Comparison of ENCODE assay signal across 9 cellular contexts in genomic region chr1:161139765-161140164, GRCh38. TPM values are rescaled to one million over a fixed set of nuclear protein-coding genes. Genes with fewer than 3 reads are reported as not detected.
A peak's percentile ranks its signal among the peaks of the same experiment; 100 is the strongest.
DNase-seq lines count a peak whose midpoint lies in the region; ATAC-seq, FAIRE-seq and TF ChIP-seq lines count a peak whose summit lies in the region.
"Had no signal": no experiment of that assay in that cellular context is flagged by ENCODE, and none has a peak within 500 bp of the region (broad histone marks: within the 10 kb centered on the region; RNA-seq: fewer than 3 reads in every experiment).

No MANE protein-coding gene starts in this region.

- no peak overlapping the region for H3K4me2 ChIP-seq in HCT116 (ENCODE audit: low read length)

- H3K9me3 Mint-ChIP-seq in Caco-2 (ENCODE audit: unreplicated experiment): no peaks in the 10 kb centered on the region

- no peaks in the 10 kb centered on the region for H3K27me3 Mint-ChIP-seq in Caco-2 (ENCODE audit: insufficient read depth, unreplicated experiment)

- RAD21 ChIA-PET in HCT116 (lab: Charles Lee; ENCODE audit: low non-redundant PET in 1 of 2, low total read pairs in 2 of 2, uncharacterized antibody in 2 of 2, unreplicated experiment in 2 of 2): interaction anchor here in 1 of 2 experiments (0.5 kb wide), 1 partner anchor 107 kb away, joined by 5 read pairs; no protein-coding TSS in a partner anchor

- H3K9me3 ChIP-seq in Caco-2 (no peaks in the 10 kb centered on the region), HCT116 (ENCODE audit: control insufficient read depth in 1 of 2, insufficient read depth in 1 of 2, low read depth in 1 of 2, low read length in 2 of 2) (no peaks in the 10 kb centered on the region)
- H3K9me3 ChIP-seq: SJSA1 had no signal

- H3K4me3 Mint-ChIP-seq in Caco-2 (ENCODE audit: unreplicated experiment): no peak overlapping the region

- H3K9ac ChIP-seq in HCT116 (ENCODE audit: low read length): no peak overlapping the region

- H2AFZ ChIP-seq in HCT116 (ENCODE audit: low read depth, low read length, poor library complexity, severe bottlenecking): no peak overlapping the region

- H3K27me3 ChIP-seq in Caco-2 (replicated peaks; ENCODE audit: control insufficient read depth, insufficient read depth, low read length): no peaks in the 10 kb centered on the region
- no peaks in the 10 kb centered on the region for H3K27me3 ChIP-seq in HCT116 (ENCODE audit: insufficient read depth, low read length)
- H3K27me3 ChIP-seq: SJSA1 had no signal

- no peak overlapping the region for H3K27ac ChIP-seq in HCT116 (ENCODE audit: low read depth, low read length)
- H3K27ac ChIP-seq: SJSA1 had no signal

- CTCF ChIA-PET in Caco-2 (lab: Charles Lee) (interaction anchor here (0.6 kb wide), 1 partner anchor 146 kb away, joined by 8 read pairs; no protein-coding TSS in a partner anchor), HCT116 (lab: Charles Lee) (interaction anchor here (0.6 to 0.9 kb wide), 2 partner anchors 35 to 68 kb away, joined by 3 read pairs; no protein-coding TSS in a partner anchor)

- H3K36me3 ChIP-seq in Caco-2 (ENCODE audit: control insufficient read depth, insufficient read depth, low read length) (no peaks in the 10 kb centered on the region), HCT116 (ENCODE audit: control insufficient read depth in 1 of 2, insufficient read depth in 2 of 2, low read length in 2 of 2) (no peaks in the 10 kb centered on the region)

- POLR2A ChIA-PET in Caco-2 (lab: Charles Lee): no interaction called here
- POLR2A ChIA-PET in HCT116 (lab: Charles Lee): no interaction called here

- peak in 1 of 2 experiments; percentile 71 for DNase-seq in Caco-2
- no peak for DNase-seq in HCT116 (ENCODE audit: low read depth, low spot score)
- peak; percentile 40 for DNase-seq in RPMI7951 (ENCODE audit: low read depth)
- DNase-seq in dedifferentiated amniotic fluid mesenchymal stem cell (ENCODE audit: extremely low spot score): peak; percentile 43
- peak; percentile 27 for DNase-seq in midbrain (lab: John Stamatoyannopoulos, UW)
- no peak for DNase-seq in HTR-8/SVneo (ENCODE audit: insufficient read length, low spot score)
- DNase-seq: left cardiac atrium had no signal

- H3K4me1 ChIP-seq in Caco-2 (no peaks in the 10 kb centered on the region), HCT116 (ENCODE audit: control insufficient read depth in 1 of 2, insufficient read depth in 2 of 2, low read length in 2 of 2) (no peaks in the 10 kb centered on the region)
- H3K4me1 ChIP-seq: SJSA1 had no signal

- H3K27ac Mint-ChIP-seq in Caco-2 (ENCODE audit: unreplicated experiment): no peak overlapping the region

- FAIRE-seq in HTR-8/SVneo (lab: Jason Lieb, UNC): no peak

- H3K9me2 ChIP-seq in HCT116 (ENCODE audit: insufficient read depth): no peaks in the 10 kb centered on the region

- ATAC-seq in HCT116 (peak; percentile 76), HG03460 (IDR thresholded peaks at IDR 0.05; ENCODE audit: unreplicated experiment) (no peak)

- TF ChIP-seq RAD21 in HCT116 (IDR thresholded peaks at IDR 0.05; ENCODE audit: low read depth): peak; percentile 82

- TF ChIP-seq CTCF in Caco-2 (IDR thresholded peaks at IDR 0.05; ENCODE audit: insufficient read depth in 1 of 2, low read depth in 1 of 2, low read length in 1 of 2, severe bottlenecking in 1 of 2, unreplicated experiment in 1 of 2): peak; percentile 52 to 54
- TF ChIP-seq CTCF in HCT116 (IDR thresholded peaks at IDR 0.05 in 2 of 3, conservative IDR thresholded peaks at IDR 0.05 in 1 of 3; ENCODE audit: borderline replicate concordance in 1 of 3, insufficient read depth in 1 of 3, low read depth in 2 of 3, low read length in 2 of 3): peak; percentile 52 to 81 (median 52)

- no peaks in the 10 kb centered on the region for H3K36me3 Mint-ChIP-seq in Caco-2 (ENCODE audit: insufficient read depth, unreplicated experiment)

- intact Hi-C loops in Caco-2 (cut with micrococcal nuclease; ENCODE audit: unreplicated experiment): loop anchor here (1.0 kb wide), 3 partner anchors 41 to 142 kb away; partner anchors contain the start of gene KLHDC9
- intact Hi-C loops in HCT116 (cut with micrococcal nuclease): loop anchor here (1.0 to 10.0 kb wide), 4 partner anchors 142 to 462 kb away; no protein-coding TSS in a partner anchor

- no peak for TF ChIP-seq POLR2A in HCT116 (IDR thresholded peaks at IDR 0.05; ENCODE audit: borderline replicate concordance, extremely low read depth, insufficient read depth, insufficient read length)

- no peaks in the 10 kb centered on the region; the same call in 1 of the 2 replicates for H3K79me2 ChIP-seq in HCT116 (ENCODE audit: insufficient read depth, low read length)

- no TSS peak for BruUV-seq in Caco-2 (replicated peaks; lab: Mats Ljungman, UMichigan)
- BruUV-seq in HCT116 (replicated peaks; lab: Mats Ljungman, UMichigan): no TSS peak

- H4K20me1 ChIP-seq in HCT116 (ENCODE audit: insufficient read depth): no peaks in the 10 kb centered on the region

- H3K4me3 ChIP-seq in Caco-2 (ENCODE audit: low read depth, low read length): no peak overlapping the region
- no peak overlapping the region for H3K4me3 ChIP-seq in HCT116 (replicated peaks in 1 of 2; ENCODE audit: low read depth in 1 of 2, low read length in 2 of 2)
- H3K4me3 ChIP-seq: SJSA1 had no signal

- H3K4me1 Mint-ChIP-seq in Caco-2 (ENCODE audit: low read depth, unreplicated experiment): peaks cover 17% of the 10 kb centered on the region

TF ChIP-seq in HCT116, 20 proteins besides CTCF, POLR2A, EP300 and RAD21:
- TF ChIP-seq CEBPB (IDR thresholded peaks at IDR 0.05; ENCODE audit: low read depth) (no peak), REST (IDR thresholded peaks at IDR 0.05; ENCODE audit: low read depth) (no peak), ZFX (IDR thresholded peaks at IDR 0.05) (no peak), POLR2AphosphoS5 (IDR thresholded peaks at IDR 0.05; ENCODE audit: low read depth, low read length) (no peak), SP1 (IDR thresholded peaks at IDR 0.05; ENCODE audit: low read depth) (no peak), EZH2phosphoT487 (IDR thresholded peaks at IDR 0.05; ENCODE audit: borderline replicate concordance) (no peak), MAX (IDR thresholded peaks at IDR 0.05) (no peak), TCF7L2 (IDR thresholded peaks at IDR 0.05; ENCODE audit: borderline replicate concordance, extremely low read depth, insufficient read depth, insufficient read length) (no peak), SIN3A (IDR thresholded peaks at IDR 0.05; ENCODE audit: low read depth) (no peak), CBX3 (IDR thresholded peaks at IDR 0.05; ENCODE audit: low read depth) (no peak), JUND (IDR thresholded peaks at IDR 0.05) (no peak), ATF3 (IDR thresholded peaks at IDR 0.05) (no peak), YY1 (IDR thresholded peaks at IDR 0.05; ENCODE audit: extremely low read depth, insufficient replicate concordance, low read depth, low read length) (no peak), ZNF274 (IDR thresholded peaks at IDR 0.05; ENCODE audit: low read depth, low read length) (no peak), EZH2 (IDR thresholded peaks at IDR 0.05) (no peak)

RNA-seq across cellular contexts. Expression of gene DEDD, which starts 7.3 kb away (rescaled TPM):
- total RNA-seq in Caco-2 (2022) (33.8 and 37.0 TPM in 2 replicates), HCT116 (2021; ENCODE audit: unreplicated experiment) (32.8 TPM)
- polyA plus RNA-seq in HCT116 (2012): 44.4 and 50.9 TPM in 2 replicates
- 20.1 and 23.1 TPM in 2 replicates for total RNA-seq in RPMI7951 (2014; rRNA removed; shearing (Covaris generic))

RNA-seq across cellular contexts. Expression of gene UFC1, which starts 14.0 kb away (rescaled TPM):
- total RNA-seq in Caco-2 (2022): 98.2 and 105 TPM in 2 replicates
- 63.7 TPM for total RNA-seq in HCT116 (2021; ENCODE audit: unreplicated experiment)
- polyA plus RNA-seq in HCT116 (2012): 87.0 and 95.6 TPM in 2 replicates
- total RNA-seq in RPMI7951 (2014; rRNA removed; shearing (Covaris generic)): 81.9 and 95.6 TPM in 2 replicates

RNA-seq across cellular contexts. Expression of gene USP21, which starts 19.5 kb away (rescaled TPM):
- total RNA-seq in Caco-2 (2022): 38.2 and 39.8 TPM in 2 replicates
- total RNA-seq in HCT116 (2021; ENCODE audit: unreplicated experiment): 22.1 TPM
- polyA plus RNA-seq in HCT116 (2012): 17.0 and 17.3 TPM in 2 replicates
- 4.4 and 9.3 TPM in 2 replicates for total RNA-seq in RPMI7951 (2014; rRNA removed; shearing (Covaris generic))

RNA-seq across cellular contexts. Expression of gene NIT1, which starts 21.9 kb away (rescaled TPM):
- total RNA-seq in Caco-2 (2022): 41.8 and 42.1 TPM in 2 replicates
- total RNA-seq in HCT116 (2021; ENCODE audit: unreplicated experiment): 65.9 TPM
- 106 and 111 TPM in 2 replicates for polyA plus RNA-seq in HCT116 (2012)
- 27.0 and 27.9 TPM in 2 replicates for total RNA-seq in RPMI7951 (2014; rRNA removed; shearing (Covaris generic))

RNA-seq across cellular contexts. Expression of gene PFDN2, which starts 21.9 kb away (rescaled TPM):
- total RNA-seq in Caco-2 (2022): 80.0 and 88.0 TPM in 2 replicates
- 179 TPM for total RNA-seq in HCT116 (2021; ENCODE audit: unreplicated experiment)
- polyA plus RNA-seq in HCT116 (2012): 388 and 441 TPM in 2 replicates
- 82.0 and 94.4 TPM in 2 replicates for total RNA-seq in RPMI7951 (2014; rRNA removed; shearing (Covaris generic))

Comparison
In these comparisons a context has a peak if more than half of its experiments do, and no peak if none do; other contexts are left out.
1. DNase-seq: peak in RPMI7951 (single experiment), dedifferentiated amniotic fluid mesenchymal stem cell (single experiment) and midbrain (single experiment); none in HCT116 (single experiment) and HTR-8/SVneo (single experiment).